ENCODE assay signal across 12 cellular contexts in genomic region chr22:37063436-37064420, GRCh38. TPM values are rescaled to one million over a fixed set of nuclear protein-coding genes. Genes with fewer than 3 reads are reported as not detected.
DNase-seq lines count a peak whose midpoint lies in the region; TF ChIP-seq lines count a peak whose summit lies in the region.
"Had no signal": no experiment of that assay in that cellular context is flagged by ENCODE, and none has a peak within 500 bp of the region (broad histone marks: within the 10 kb centered on the region; RNA-seq: fewer than 3 reads in every experiment).

No MANE protein-coding gene starts in this region.

- no peak overlapping the region for H3K4me3 ChIP-seq in SK-N-SH (ENCODE audit: low read depth in 2 of 2, low read length in 1 of 2)
- no peak overlapping the region for H3K4me3 ChIP-seq in lower leg skin (ENCODE audit: low read depth, poor library complexity, severe bottlenecking)
- H3K4me3 ChIP-seq: pancreas had no signal

- peak overlapping the region; percentile 19 for H3K27ac Mint-ChIP-seq in activated CD4-positive, alpha-beta memory T cell treated with anti-CD3 and anti-CD28 coated beads, Interleukin-2, amount 10 ng/mL, durations not matched to agents 7 days and 5 days
- H3K27ac Mint-ChIP-seq in activated CD4-positive, alpha-beta memory T cell treated with anti-CD3 and anti-CD28 coated beads for 36 hours: no peak overlapping the region
- peak overlapping the region; percentile 92 for H3K27ac Mint-ChIP-seq in neural crest cell (ENCODE audit: unreplicated experiment)

- no peak for DNase-seq in activated CD4-positive, alpha-beta memory T cell treated with anti-CD3 and anti-CD28 coated beads, Interleukin-2, amount 10 ng/mL, durations not matched to agents 7 days and 5 days
- no peak for DNase-seq in activated CD4-positive, alpha-beta memory T cell treated with anti-CD3 and anti-CD28 coated beads for 36 hours
- DNase-seq in NCI-H128 (lab: John Stamatoyannopoulos, UW; ENCODE audit: unreplicated experiment) (peak; percentile 35), RPMI8226 (peak; percentile 94), neural crest cell (ENCODE audit: low read depth, low spot score) (no peak), SK-N-SH (no peak), hippocampal formation (lab: John Stamatoyannopoulos, UW) (no peak), lower leg skin (ENCODE audit: low spot score in 2 of 2) (no peak)
- DNase-seq: islet precursor cell had no signal

- H3K4me1 Mint-ChIP-seq in activated CD4-positive, alpha-beta memory T cell treated with anti-CD3 and anti-CD28 coated beads, Interleukin-2, amount 10 ng/mL, durations not matched to agents 7 days and 5 days: peaks cover 33% of the 10 kb centered on the region
- peaks cover 36% of the 10 kb centered on the region for H3K4me1 Mint-ChIP-seq in activated CD4-positive, alpha-beta memory T cell treated with anti-CD3 and anti-CD28 coated beads for 36 hours (ENCODE audit: low read depth)
- H3K4me1 Mint-ChIP-seq in neural crest cell: no peaks in the 10 kb centered on the region

- peaks cover 7% of the 10 kb centered on the region; the same call in 1 of the 2 replicates for H3K27me3 ChIP-seq in SK-N-SH (ENCODE audit: insufficient read depth)

- POLR2A ChIA-PET in activated CD4-positive, alpha-beta memory T cell treated with anti-CD3 and anti-CD28 coated beads, Interleukin-2, amount 10 ng/mL, durations not matched to agents 7 days and 5 days (lab: Charles Lee): interaction anchor here (1.0 kb wide), 1 partner anchor 8 kb away, joined by 3 read pairs; no protein-coding TSS in a partner anchor
- POLR2A ChIA-PET in activated CD4-positive, alpha-beta memory T cell treated with anti-CD3 and anti-CD28 coated beads for 36 hours (lab: Charles Lee): interaction anchor here (0.5 to 1.5 kb wide), 3 partner anchors 12 to 99 kb away, joined by 3 read pairs; no protein-coding TSS in a partner anchor
- POLR2A ChIA-PET in SK-N-SH (lab: Yijun Ruan, JAX): interaction anchor here (0.6 kb wide), 1 partner anchor 28 kb away, joined by 3 read pairs; no protein-coding TSS in a partner anchor

- no peaks in the 10 kb centered on the region for H3F3A ChIP-seq in SK-N-SH (replicated peaks; ENCODE audit: insufficient read depth)

- no peaks in the 10 kb centered on the region for H4K20me1 ChIP-seq in SK-N-SH (ENCODE audit: insufficient read depth)

- H3K4me3 Mint-ChIP-seq in activated CD4-positive, alpha-beta memory T cell treated with anti-CD3 and anti-CD28 coated beads, Interleukin-2, amount 10 ng/mL, durations not matched to agents 7 days and 5 days: no peak overlapping the region
- H3K4me3 Mint-ChIP-seq in activated CD4-positive, alpha-beta memory T cell treated with anti-CD3 and anti-CD28 coated beads for 36 hours: no peak overlapping the region
- no peak overlapping the region for H3K4me3 Mint-ChIP-seq in neural crest cell

- no peak for TF ChIP-seq CTCF in neural crest cell (conservative IDR thresholded peaks at IDR 0.05)
- no peak for TF ChIP-seq CTCF in SK-N-SH (IDR thresholded peaks at IDR 0.05)
- TF ChIP-seq CTCF in lower leg skin (IDR thresholded peaks at IDR 0.05): no peak

- CTCF ChIA-PET in activated CD4-positive, alpha-beta memory T cell treated with anti-CD3 and anti-CD28 coated beads, Interleukin-2, amount 10 ng/mL, durations not matched to agents 7 days and 5 days (lab: Charles Lee): no interaction called here
- CTCF ChIA-PET in activated CD4-positive, alpha-beta memory T cell treated with anti-CD3 and anti-CD28 coated beads for 36 hours (lab: Charles Lee): interaction anchor here (1.2 kb wide), 1 partner anchor 20 kb away, joined by 3 read pairs; no protein-coding TSS in a partner anchor
- CTCF ChIA-PET in SK-N-SH (lab: Yijun Ruan, JAX): interaction anchor here (1.0 to 1.6 kb wide), 2 partner anchors 16 to 18 kb away, joined by 3 read pairs; no protein-coding TSS in a partner anchor

- WGBS in SK-N-SH (ENCODE audit: low lambda C conversion rate): 94% methylated on average over 25 of the region's 27 CpGs
- WGBS in lower leg skin, 2 donors: 85 to 86% methylated on average over 25 to 27 of the region's 27 CpGs

- no peaks in the 10 kb centered on the region for H3K9me3 ChIP-seq in SK-N-SH
- H3K9me3 ChIP-seq: pancreas had no signal

- TF ChIP-seq EP300 in SK-N-SH (IDR thresholded peaks at IDR 0.05; ENCODE audit: borderline replicate concordance in 1 of 2, low read depth in 1 of 2, low read length in 1 of 2): no peak

- H3K27me3 Mint-ChIP-seq in activated CD4-positive, alpha-beta memory T cell treated with anti-CD3 and anti-CD28 coated beads, Interleukin-2, amount 10 ng/mL, durations not matched to agents 7 days and 5 days: peaks cover 7% of the 10 kb centered on the region
- H3K27me3 Mint-ChIP-seq in activated CD4-positive, alpha-beta memory T cell treated with anti-CD3 and anti-CD28 coated beads for 36 hours: peaks cover 7% of the 10 kb centered on the region
- peaks cover 25% of the 10 kb centered on the region for H3K27me3 Mint-ChIP-seq in neural crest cell (ENCODE audit: low read depth)

- H3K36me3 ChIP-seq in SK-N-SH (replicated peaks in 1 of 2; ENCODE audit: control insufficient read depth in 1 of 2, insufficient read depth in 2 of 2, low read length in 1 of 2): peaks cover 0 to 14% of the 10 kb centered on the region in 2 experiments
- H3K36me3 ChIP-seq: pancreas had no signal

- H3K4me2 ChIP-seq in SK-N-SH: no peak overlapping the region

- H3K4me1 ChIP-seq in SK-N-SH (ENCODE audit: control insufficient read depth in 1 of 2, insufficient read depth in 2 of 2, low read depth in 1 of 2, low read length in 1 of 2): no peaks in the 10 kb centered on the region
- H3K4me1 ChIP-seq: pancreas had no signal

- H3K9me3 Mint-ChIP-seq in activated CD4-positive, alpha-beta memory T cell treated with anti-CD3 and anti-CD28 coated beads, Interleukin-2, amount 10 ng/mL, durations not matched to agents 7 days and 5 days: no peaks in the 10 kb centered on the region
- H3K9me3 Mint-ChIP-seq in activated CD4-positive, alpha-beta memory T cell treated with anti-CD3 and anti-CD28 coated beads for 36 hours: no peaks in the 10 kb centered on the region
- H3K9me3 Mint-ChIP-seq in neural crest cell: no peaks in the 10 kb centered on the region

- no peaks in the 10 kb centered on the region for H3K9me2 ChIP-seq in SK-N-SH

- H3K79me2 ChIP-seq in SK-N-SH (ENCODE audit: insufficient read depth): no peaks in the 10 kb centered on the region

- peaks cover 7% of the 10 kb centered on the region for H3K36me3 Mint-ChIP-seq in activated CD4-positive, alpha-beta memory T cell treated with anti-CD3 and anti-CD28 coated beads, Interleukin-2, amount 10 ng/mL, durations not matched to agents 7 days and 5 days (ENCODE audit: low read depth)
- H3K36me3 Mint-ChIP-seq in activated CD4-positive, alpha-beta memory T cell treated with anti-CD3 and anti-CD28 coated beads for 36 hours: peaks cover 20% of the 10 kb centered on the region
- H3K36me3 Mint-ChIP-seq in neural crest cell (ENCODE audit: low read depth): no peaks in the 10 kb centered on the region

- no peak overlapping the region for H2AFZ ChIP-seq in SK-N-SH (ENCODE audit: low read depth)

- intact Hi-C loops in activated CD4-positive, alpha-beta memory T cell treated with anti-CD3 and anti-CD28 coated beads for 36 hours (cut with micrococcal nuclease): no loop called here
- intact Hi-C loops in lower leg skin (cut with DNase I; ENCODE audit: low total_unique reads): no loop called here

- H3K27ac ChIP-seq in SK-N-SH (ENCODE audit: low read depth in 2 of 2, low read length in 1 of 2): no peak overlapping the region
- H3K27ac ChIP-seq: pancreas had no signal

- no peak for TF ChIP-seq RAD21 in SK-N-SH (IDR thresholded peaks at IDR 0.05; ENCODE audit: low read length)

- no peak for TF ChIP-seq POLR2A in lower leg skin (IDR thresholded peaks at IDR 0.05)

- no peak overlapping the region for H3K9ac ChIP-seq in SK-N-SH

TF ChIP-seq in SK-N-SH, 30 proteins besides CTCF, POLR2A, EP300 and RAD21 (continues in another document):
- no peak for TF ChIP-seq MXI1 (IDR thresholded peaks at IDR 0.05; ENCODE audit: low read depth, low read length)

RNA-seq across cellular contexts. Expression of gene KCTD17, which starts 12.2 kb away (rescaled TPM):
- 10 to 100 TPM; 34.5 to 36.3 TPM for total RNA-seq in activated CD4-positive, alpha-beta memory T cell treated with anti-CD3 and anti-CD28 coated beads, Interleukin-2, amount 10 ng/mL, durations not matched to agents 7 days and 5 days
- 10 to 100 TPM; 46.0 to 47.3 TPM for total RNA-seq in activated CD4-positive, alpha-beta memory T cell treated with anti-CD3 and anti-CD28 coated beads for 36 hours
- total RNA-seq in neural crest cell (85.7 and 95.8 TPM in 2 replicates), lower leg skin (10 to 100 TPM; 32.4 to 58.0 (median 48.1) TPM)
- polyA plus RNA-seq in SK-N-SH (2012; rRNA removed): 57.8 and 68.3 TPM in 2 replicates
- polyA plus RNA-seq in SK-N-SH (2012; cell fraction: cytosol; rRNA removed): 25.4 and 36.9 TPM in 2 replicates
- 70.6 and 91.3 TPM in 2 replicates for polyA plus RNA-seq in SK-N-SH (2012; cell fraction: nucleus; rRNA removed)

RNA-seq across cellular contexts. Expression of gene MPST, which starts 44.2 kb away (rescaled TPM):
- total RNA-seq in activated CD4-positive, alpha-beta memory T cell treated with anti-CD3 and anti-CD28 coated beads, Interleukin-2, amount 10 ng/mL, durations not matched to agents 7 days and 5 days: 10 to 100 TPM; 29.6 to 32.7 TPM
- 10 to 100 TPM; 16.9 to 17.6 TPM for total RNA-seq in activated CD4-positive, alpha-beta memory T cell treated with anti-CD3 and anti-CD28 coated beads for 36 hours
- total RNA-seq in neural crest cell: 100.0 and 103 TPM in 2 replicates
- 45.0 and 60.4 TPM in 2 replicates for polyA plus RNA-seq in SK-N-SH (2012; rRNA removed)
- 29.7 and 48.7 TPM in 2 replicates for polyA plus RNA-seq in SK-N-SH (2012; cell fraction: cytosol; rRNA removed)
- 58.1 and 89.1 TPM in 2 replicates for polyA plus RNA-seq in SK-N-SH (2012; cell fraction: nucleus; rRNA removed)
- total RNA-seq in lower leg skin: 100 to 1,000 TPM; 225 to 336 (median 276) TPM

RNA-seq across cellular contexts. Expression of gene TST, which starts 44.5 kb away (rescaled TPM):
- 1 to 10 TPM; 7.2 to 8.3 TPM for total RNA-seq in activated CD4-positive, alpha-beta memory T cell treated with anti-CD3 and anti-CD28 coated beads, Interleukin-2, amount 10 ng/mL, durations not matched to agents 7 days and 5 days
- total RNA-seq in activated CD4-positive, alpha-beta memory T cell treated with anti-CD3 and anti-CD28 coated beads for 36 hours: 1 to 10 TPM; 5.5 TPM
- total RNA-seq in neural crest cell (31.0 and 31.3 TPM in 2 replicates), lower leg skin (100 to 1,000 TPM in 1 of 4 donors, 10 to 100 TPM in 3; 47.9 to 114 (median 62.5) TPM)
- 47.6 and 49.4 TPM in 2 replicates for polyA plus RNA-seq in SK-N-SH (2012; rRNA removed)
- polyA plus RNA-seq in SK-N-SH (2012; cell fraction: cytosol; rRNA removed): 23.5 and 33.3 TPM in 2 replicates
- 28.9 and 41.6 TPM in 2 replicates for polyA plus RNA-seq in SK-N-SH (2012; cell fraction: nucleus; rRNA removed)

RNA-seq across cellular contexts. Expression of gene TMPRSS6, which starts 45.8 kb away (rescaled TPM):
- total RNA-seq in activated CD4-positive, alpha-beta memory T cell treated with anti-CD3 and anti-CD28 coated beads, Interleukin-2, amount 10 ng/mL, durations not matched to agents 7 days and 5 days: 10 to 100 TPM; 14.0 to 14.7 TPM
- total RNA-seq in activated CD4-positive, alpha-beta memory T cell treated with anti-CD3 and anti-CD28 coated beads for 36 hours: 10 to 100 TPM; 39.9 to 42.1 TPM
- total RNA-seq in neural crest cell: not detected in 2 replicates
- not detected in 2 replicates for polyA plus RNA-seq in SK-N-SH (2012; rRNA removed)
- 0.01 TPM in 1 of 2 replicates, not detected in the other for polyA plus RNA-seq in SK-N-SH (2012; cell fraction: cytosol; rRNA removed)
- not detected in 2 replicates for polyA plus RNA-seq in SK-N-SH (2012; cell fraction: nucleus; rRNA removed)
- total RNA-seq in lower leg skin: 1 to 10 TPM in 3 of 4 donors, under 1 TPM in 1; 0.65 to 7.5 (median 2.8) TPM
- total RNA-seq: epithelial cell of proximal tubule, glomerular endothelial cell had no signal

Comparison
In these comparisons a context has a peak if more than half of its experiments do, and no peak if none do; other contexts are left out.
1. DNase-seq: peak in NCI-H128 (single experiment) and RPMI8226 (single experiment); none in activated CD4-positive, alpha-beta memory T cell treated with anti-CD3 and anti-CD28 coated beads, Interleukin-2, amount 10 ng/mL, durations not matched to agents 7 days and 5 days (single experiment), activated CD4-positive, alpha-beta memory T cell treated with anti-CD3 and anti-CD28 coated beads for 36 hours (single experiment), neural crest cell (single experiment), SK-N-SH (single experiment), hippocampal formation (0 of 2) and lower leg skin (0 of 2).